ENCODE assay signal across 8 cellular contexts in the genomic region with DNA sequence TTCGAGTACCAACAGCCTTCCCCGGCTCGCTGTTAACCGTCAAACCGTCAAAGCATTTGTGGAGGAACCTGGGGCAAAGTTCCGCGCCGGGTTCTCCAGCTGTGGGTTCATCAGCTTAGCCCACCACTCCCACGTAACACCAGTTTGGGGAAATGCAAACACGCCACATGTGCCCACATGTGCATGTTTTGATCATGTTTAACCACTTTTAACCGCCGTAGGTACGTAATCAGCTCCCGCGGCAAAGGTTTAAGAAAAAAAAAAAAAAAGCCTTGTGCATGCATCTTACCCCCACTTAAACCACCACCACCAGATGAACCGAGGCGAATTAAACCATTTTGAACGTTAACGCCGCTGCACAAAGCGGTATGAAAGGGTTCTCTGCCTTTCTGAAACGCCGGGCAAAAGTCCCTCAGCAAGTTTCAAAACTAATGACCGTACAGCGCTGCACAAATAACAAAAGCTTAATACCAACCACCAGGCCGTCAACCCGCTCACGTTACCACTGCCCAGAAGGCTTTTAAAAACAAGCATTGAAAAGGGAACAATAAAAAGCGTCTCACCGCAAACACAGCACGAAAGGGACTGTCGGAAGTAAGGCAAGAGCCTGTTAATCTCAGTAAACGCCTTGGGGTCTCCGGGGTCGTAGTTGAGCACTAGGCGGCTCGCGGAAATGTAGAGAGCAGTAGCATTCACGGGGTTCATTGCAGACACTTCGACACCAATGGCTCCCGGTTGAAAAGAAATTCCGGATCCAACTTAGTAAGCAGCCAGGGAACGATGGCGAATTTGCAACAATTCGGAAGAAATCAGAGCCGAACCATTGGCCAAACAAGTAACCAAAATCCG. TPM values are rescaled to one million over a fixed set of nuclear protein-coding genes. Genes with fewer than 3 reads are reported as not detected.
DNase-seq lines count a peak whose midpoint lies in the region; ATAC-seq, FAIRE-seq and TF ChIP-seq lines count a peak whose summit lies in the region.

No MANE protein-coding gene starts in this region.

- DNase-seq in SK-N-SH (peak; percentile 35), T-helper 22 cell (ENCODE audit: low read depth) (peak; percentile 78), GM12878 (ENCODE audit: low read depth, low spot score) (peak; percentile 24), iris pigment epithelial cell (ENCODE audit: low read depth) (peak; percentile 34), NCI-H226 (no peak)
- DNase-seq in stimulated activated CD4-positive, alpha-beta T cell treated with anti-CD3 and anti-CD28 coated beads, Interleukin-1b, Interleukin-23, amount 100 ng/mL, for 48 hours: peak; percentile 74

- H3K9me3 ChIP-seq in SK-N-SH: no peaks in the 10 kb centered on the region; the same call in 1 of the 2 replicates
- peaks cover 2% of the 10 kb centered on the region; the same call in 2 of the 3 replicates for H3K9me3 ChIP-seq in GM12878 (replicated peaks; ENCODE audit: control insufficient read depth, insufficient read depth, low read length)

- TF ChIP-seq POLR2A in GM12878 (IDR thresholded peaks at IDR 0.05; ENCODE audit: low read depth, low read length): no peak

- H3F3A ChIP-seq in SK-N-SH (replicated peaks; ENCODE audit: insufficient read depth): peaks cover 19% of the 10 kb centered on the region

- no peak overlapping the region for H2AFZ ChIP-seq in SK-N-SH (ENCODE audit: low read depth)
- H2AFZ ChIP-seq in GM12878 (ENCODE audit: control insufficient read depth, low read depth, low read length): peak overlapping the region; percentile 26

- in situ Hi-C loops in GM12878 (cut with MboI): loop anchor here (5.0 kb wide), 1 partner anchor 53 kb away; no protein-coding TSS in a partner anchor

- ATAC-seq in SK-N-SH treated with all-trans-retinoic acid at 6 μM for 48 hours (no peak), GM12878 (peak; percentile 2), GM19395 (IDR thresholded peaks at IDR 0.05; ENCODE audit: unreplicated experiment) (no peak)

- H3K27me3 ChIP-seq in SK-N-SH (ENCODE audit: insufficient read depth) (no peaks in the 10 kb centered on the region), GM12878 (replicated peaks in 1 of 2; ENCODE audit: control insufficient read depth in 2 of 2, insufficient read depth in 2 of 2, low read length in 1 of 2) (no peaks in the 10 kb centered on the region)

- H3K4me3 ChIP-seq in SK-N-SH (ENCODE audit: low read depth in 2 of 2, low read length in 1 of 2) (peak overlapping the region; percentile 82 to 83), GM12878 (peak overlapping the region; percentile 83)

- under 1% methylated on average over 46 of the region's 47 CpGs for WGBS in SK-N-SH (ENCODE audit: low lambda C conversion rate)
- under 1% methylated on average over 47 of the region's 47 CpGs for WGBS in GM12878 (ENCODE audit: insufficient coverage, insufficient replicate concordance, low lambda C conversion rate, missing lambda C conversion rate)

- no peak for TF ChIP-seq RAD21 in SK-N-SH (IDR thresholded peaks at IDR 0.05; ENCODE audit: low read length)
- no peak for TF ChIP-seq RAD21 in GM12878 (IDR thresholded peaks at IDR 0.05; ENCODE audit: insufficient read depth, low read depth, low read length)

- H3K27ac ChIP-seq in SK-N-SH (ENCODE audit: low read depth in 2 of 2, low read length in 1 of 2) (peak overlapping the region; percentile 98 to 99), GM12878 (ENCODE audit: control insufficient read depth, insufficient read depth) (peak overlapping the region; percentile 99)

- H3K4me2 ChIP-seq in SK-N-SH: peak overlapping the region; percentile 84
- peak overlapping the region; percentile 75 for H3K4me2 ChIP-seq in GM12878 (ENCODE audit: control insufficient read depth, insufficient read depth)

- CTCF ChIA-PET in SK-N-SH (lab: Yijun Ruan, JAX) (interaction anchor here (1.2 to 2.2 kb wide), 4 partner anchors 12 to 819 kb away, joined by 3 to 6 read pairs (median 4); no protein-coding TSS in a partner anchor), GM12878 (lab: Yijun Ruan, JAX) (interaction anchor here (0.8 to 2.8 kb wide), 6 partner anchors 11 to 558 kb away, joined by 3 to 11 read pairs (median 6); a partner anchor contains a TSS)

- peaks cover 8 to 17% of the 10 kb centered on the region in 2 experiments; a peak in 3 of 4 replicates for H3K4me1 ChIP-seq in SK-N-SH (ENCODE audit: control insufficient read depth in 1 of 2, insufficient read depth in 2 of 2, low read depth in 1 of 2, low read length in 1 of 2)
- peaks cover 9% of the 10 kb centered on the region for H3K4me1 ChIP-seq in GM12878 (ENCODE audit: control insufficient read depth, insufficient read depth, low read length)

- TF ChIP-seq CTCF in SK-N-SH (IDR thresholded peaks at IDR 0.05) (no peak), GM12878 (IDR thresholded peaks at IDR 0.05 in 2 of 3, conservative IDR thresholded peaks at IDR 0.05 in 1 of 3; ENCODE audit: control insufficient read depth in 2 of 3, extremely low read depth in 1 of 3, insufficient read depth in 1 of 3, low read depth in 3 of 3, low read length in 3 of 3) (no peak)

- POLR2A ChIA-PET in SK-N-SH (lab: Yijun Ruan, JAX): interaction anchor here (0.7 to 1.6 kb wide), 3 partner anchors 56 to 558 kb away, joined by 4 to 7 read pairs (median 4); a partner anchor contains a TSS
- POLR2A ChIA-PET in GM12878 (lab: Charles Lee): interaction anchor here (0.6 to 3.1 kb wide), 6 partner anchors 14 to 558 kb away, joined by 3 to 15 read pairs (median 4); a partner anchor contains a TSS

- H3K9ac ChIP-seq in SK-N-SH (peak overlapping the region; percentile 98), GM12878 (ENCODE audit: control insufficient read depth, insufficient read depth, low read length) (peak overlapping the region; percentile 99)

- no peaks in the 10 kb centered on the region for H3K9me2 ChIP-seq in SK-N-SH

- intact Hi-C loops in GM12878 (cut with micrococcal nuclease; ENCODE audit: unreplicated experiment): loop anchor here (5.0 to 10.0 kb wide), 4 partner anchors 117 to 820 kb away; no protein-coding TSS in a partner anchor

- RAD21 ChIA-PET in GM12878 (lab: Charles Lee; ENCODE audit: unreplicated experiment): interaction anchor here (0.8 to 5.3 kb wide), 6 partner anchors 12 to 819 kb away, joined by 3 to 53 read pairs (median 8); a partner anchor contains a TSS

- H3K36me3 ChIP-seq in SK-N-SH (replicated peaks in 1 of 2; ENCODE audit: control insufficient read depth in 1 of 2, insufficient read depth in 2 of 2, low read length in 1 of 2) (peaks cover 0 to 9% of the 10 kb centered on the region in 2 experiments), GM12878 (ENCODE audit: control insufficient read depth in 2 of 2, insufficient read depth in 2 of 2, low read length in 1 of 2) (peaks cover 0 to 2% of the 10 kb centered on the region in 2 experiments; a peak in 1 of 4 replicates)

- H4K20me1 ChIP-seq in SK-N-SH (ENCODE audit: insufficient read depth) (peaks cover 57% of the 10 kb centered on the region), GM12878 (ENCODE audit: control insufficient read depth, insufficient read depth) (peaks cover 15% of the 10 kb centered on the region; the same call in 1 of the 2 replicates)

- BruUV-seq in GM12878 (replicated peaks; lab: Mats Ljungman, UMichigan): no TSS peak

- SMC1A ChIA-PET in GM12878 (lab: Charles Lee; ENCODE audit: uncharacterized antibody, unreplicated experiment): interaction anchor here (0.6 to 3.0 kb wide), 11 partner anchors 12 to 558 kb away, joined by 3 to 13 read pairs (median 3); a partner anchor contains a TSS

- TF ChIP-seq EP300 in SK-N-SH (IDR thresholded peaks at IDR 0.05; ENCODE audit: borderline replicate concordance in 1 of 2, low read depth in 1 of 2, low read length in 1 of 2) (no peak), GM12878 (IDR thresholded peaks at IDR 0.05; ENCODE audit: borderline replicate concordance in 1 of 2, control insufficient read depth in 1 of 2, low read depth in 2 of 2, low read length in 2 of 2) (peak; percentile 62 to 83; a peak in 3 of 4 replicates)

- H3K79me2 ChIP-seq in SK-N-SH (ENCODE audit: insufficient read depth) (peaks cover 60% of the 10 kb centered on the region), GM12878 (ENCODE audit: control insufficient read depth, insufficient read depth, low read length) (peaks cover 72% of the 10 kb centered on the region)

- FAIRE-seq in GM12878 (lab: Jason Lieb, UNC): no peak

RNA-seq across cellular contexts. Expression of a gene that starts 1.5 kb away (rescaled TPM):
- 2.2 and 2.4 TPM in 2 replicates for polyA plus RNA-seq in SK-N-SH (2012; rRNA removed)
- polyA plus RNA-seq in SK-N-SH (2012; cell fraction: cytosol; rRNA removed): 3.7 TPM in 2 replicates
- polyA plus RNA-seq in SK-N-SH (2012; cell fraction: nucleus; rRNA removed): 1.9 and 2.4 TPM in 2 replicates
- total RNA-seq in GM12878 (2013; cell fraction: nucleolus; rRNA removed): 68.7 and 77.6 TPM in 2 replicates
- total RNA-seq in GM12878 (2014; rRNA removed): 10.3 and 11.6 TPM in 2 replicates
- 17.5 and 17.9 TPM in 2 replicates for total RNA-seq in GM12878 (2014; rRNA removed; fragmentation: Illumina TruSeq; extraction: Trizol)
- 30.7 and 31.7 TPM in 2 replicates for total RNA-seq in GM12878 (2021)
- polyA plus RNA-seq in GM12878 (2011; ENCODE audit: low read depth): 11.6 TPM
- 26.9 and 29.8 TPM in 2 replicates for polyA plus RNA-seq in GM12878 (2011; rRNA removed)
- 10.6 and 19.8 TPM in 2 replicates for polyA plus RNA-seq in GM12878 (2011; cell fraction: cytosol; rRNA removed)
- 12.1 and 14.3 TPM in 2 replicates for polyA plus RNA-seq in GM12878 (2011; cell fraction: nucleus; rRNA removed)
- polyA plus RNA-seq in GM12878 (2012): 16.7 and 16.9 TPM in 2 replicates
- 21.5 and 32.2 TPM in 2 replicates for polyA plus RNA-seq in GM12878 (2014; fragmentation: Illumina TruSeq; extraction: Trizol)
- polyA plus RNA-seq in GM12878 (2014; fragmentation: Nextera tagmentation; extraction: Ambion mirVana): 1 to 10 TPM; 3.5 TPM
- polyA plus RNA-seq in GM12878 (2014; rRNA removed): 10.7 and 10.9 TPM in 2 replicates
- 1 to 10 TPM; 4.9 to 8.3 TPM for polyA plus RNA-seq in GM12878 (2016; fragmentation: Nextera tagmentation; extraction: Ambion mirVana)
- polyA minus RNA-seq in GM12878 (2011; rRNA and poly(A)+ RNA removed): 24.4 and 39.5 TPM in 2 replicates
- 9.9 and 10.8 TPM in 2 replicates for polyA minus RNA-seq in GM12878 (2011; cell fraction: cytosol; rRNA and poly(A)+ RNA removed)
- polyA minus RNA-seq in GM12878 (2011; cell fraction: nucleus; rRNA and poly(A)+ RNA removed): 13.2 and 22.3 TPM in 2 replicates

RNA-seq across cellular contexts. Expression of a gene that starts 55.5 kb away (rescaled TPM):
- polyA plus RNA-seq in SK-N-SH (2012; rRNA removed): 67.5 and 79.8 TPM in 2 replicates
- polyA plus RNA-seq in SK-N-SH (2012; cell fraction: cytosol; rRNA removed): 61.2 and 68.6 TPM in 2 replicates
- polyA plus RNA-seq in SK-N-SH (2012; cell fraction: nucleus; rRNA removed): 43.0 and 52.0 TPM in 2 replicates
- 23.3 and 25.1 TPM in 2 replicates for total RNA-seq in GM12878 (2013; cell fraction: nucleolus; rRNA removed)
- 87.7 and 91.5 TPM in 2 replicates for total RNA-seq in GM12878 (2014; rRNA removed)
- total RNA-seq in GM12878 (2014; rRNA removed; fragmentation: Illumina TruSeq; extraction: Trizol): 82.0 and 86.0 TPM in 2 replicates
- total RNA-seq in GM12878 (2021): 71.6 and 80.4 TPM in 2 replicates
- 33.6 TPM for polyA plus RNA-seq in GM12878 (2011; ENCODE audit: low read depth)
- polyA plus RNA-seq in GM12878 (2011; rRNA removed): 133 and 148 TPM in 2 replicates
- polyA plus RNA-seq in GM12878 (2011; cell fraction: cytosol; rRNA removed): 122 and 132 TPM in 2 replicates
- 66.4 and 74.8 TPM in 2 replicates for polyA plus RNA-seq in GM12878 (2011; cell fraction: nucleus; rRNA removed)
- polyA plus RNA-seq in GM12878 (2012): 40.5 and 54.1 TPM in 2 replicates
- polyA plus RNA-seq in GM12878 (2014; fragmentation: Illumina TruSeq; extraction: Trizol): 91.7 and 101 TPM in 2 replicates
- 10 to 100 TPM; 67.2 to 73.3 TPM for polyA plus RNA-seq in GM12878 (2014; fragmentation: Nextera tagmentation; extraction: Ambion mirVana)
- 76.2 and 81.9 TPM in 2 replicates for polyA plus RNA-seq in GM12878 (2014; rRNA removed)
- 100 to 1,000 TPM; 100 to 112 TPM for polyA plus RNA-seq in GM12878 (2016; fragmentation: Nextera tagmentation; extraction: Ambion mirVana)
- polyA minus RNA-seq in GM12878 (2011; rRNA and poly(A)+ RNA removed): 107 and 123 TPM in 2 replicates
- 30.1 and 33.9 TPM in 2 replicates for polyA minus RNA-seq in GM12878 (2011; cell fraction: cytosol; rRNA and poly(A)+ RNA removed)
- polyA minus RNA-seq in GM12878 (2011; cell fraction: nucleus; rRNA and poly(A)+ RNA removed): 12.2 and 21.9 TPM in 2 replicates
